In the genomic region with DNA sequence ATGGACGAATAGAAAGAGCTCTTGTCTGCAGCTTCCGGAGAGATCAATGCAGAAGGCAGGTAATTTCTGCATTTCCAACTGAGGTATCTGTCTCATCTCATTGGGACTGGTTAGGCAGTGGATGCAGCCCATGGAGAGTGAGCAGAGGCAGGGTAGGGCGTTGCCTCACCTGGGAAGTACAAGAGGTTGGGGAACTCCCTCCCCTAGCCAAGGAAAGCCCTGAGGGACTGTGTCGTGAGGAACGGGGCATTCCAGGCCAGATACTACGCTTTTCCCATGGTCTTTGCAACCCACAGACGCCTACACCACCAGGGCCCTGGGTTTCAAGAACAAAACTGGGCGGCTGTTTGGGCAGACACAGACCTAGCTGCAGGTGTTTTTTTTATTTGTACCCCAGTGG, we compare ENCODE assay signal across 21 cellular contexts.
"Had no signal": no experiment of that assay in that cellular context is flagged by ENCODE, and none has a peak within 500 bp of the region (broad histone marks: within the 10 kb centered on the region; RNA-seq: fewer than 3 reads in every experiment).

No MANE protein-coding gene starts in this region.

- H3K9ac ChIP-seq: KMS-11, SK-N-SH had no signal

- H3K9me3 ChIP-seq: SK-N-SH had no signal

- DNase-seq: IMR-90, Kasumi-1, MV-4-11, NCI-H1048, NCI-H1105, NCI-H1417, NCI-H1436 treated with DMSO at 0.1 percent for 48 hours, NCI-H187, NCI-H2029, NCI-H2081 treated with DMSO at 0.1 percent for 48 hours, NCI-H226, NCI-H446, NCI-H510A, NCI-H524 treated with DMSO at 0.1 percent for 48 hours, NCI-H69, NCI-H774, SHP77, SK-N-SH, SW 1271 had no signal

- ATAC-seq: HepG2 had no signal
